16 cellular contexts compared by ENCODE assay signal in the genomic region with DNA sequence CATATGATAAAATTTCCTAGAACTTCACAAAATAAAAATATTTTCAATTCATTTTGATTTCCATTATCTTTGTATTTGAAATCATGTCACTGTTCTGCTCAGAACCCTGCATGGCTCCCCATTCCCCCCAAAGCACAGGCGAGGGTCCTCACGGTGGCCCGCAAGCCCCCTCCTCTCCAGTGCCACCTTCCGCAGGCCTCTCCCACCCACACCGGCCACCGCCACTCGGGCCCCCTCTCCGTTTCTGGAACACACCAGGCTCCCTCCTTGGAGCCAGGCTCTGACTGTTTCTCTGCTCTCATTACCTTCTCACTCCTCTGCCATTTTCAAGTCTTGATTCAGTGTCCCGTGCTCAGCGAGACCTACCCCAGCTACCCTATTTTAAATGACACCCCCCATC.
A peak's percentile ranks its signal among the peaks of the same experiment; 100 is the strongest.
DNase-seq lines count a peak whose midpoint lies in the region; ATAC-seq and TF ChIP-seq lines count a peak whose summit lies in the region.
"Had no signal": no experiment of that assay in that cellular context is flagged by ENCODE, and none has a peak within 500 bp of the region (broad histone marks: within the 10 kb centered on the region; RNA-seq: fewer than 3 reads in every experiment).

No MANE protein-coding gene starts in this region.

- CTCF ChIA-PET in PC-9 (lab: Charles Lee), result no interaction called here

- H3K4me2 ChIP-seq in PC-9, result no peak overlapping the region
- H3K4me2 ChIP-seq: BLaER1 had no signal

- no peaks in the 10 kb centered on the region for H3K9me2 ChIP-seq in PC-9 (ENCODE audit: insufficient read depth)

- ATAC-seq in sciatic nerve, result no peak
- ATAC-seq: CD8-positive, alpha-beta T cell; GM12878 had no signal

- no peaks in the 10 kb centered on the region for H3K4me1 ChIP-seq in PC-9 (replicated peaks; ENCODE audit: insufficient read depth)

- no peak overlapping the region for H3K27ac ChIP-seq in PC-9
- H3K27ac ChIP-seq: BLaER1, C4-2B, GM23248 had no signal

- H3F3A ChIP-seq in PC-9 (ENCODE audit: insufficient read depth, low read depth), result no peaks in the 10 kb centered on the region

- BruUV-seq in PC-9 (replicated peaks; lab: Mats Ljungman, UMichigan), result no TSS peak

- DNase-seq in H7 (peak; percentile 41), NB4 (ENCODE audit: low read depth) (no peak), sciatic nerve (ENCODE audit: low spot score) (peak; percentile 37), cerebellar cortex (ENCODE audit: low spot score) (no peak), PC-9 (no peak), COLO829 (ENCODE audit: low spot score) (no peak)
- DNase-seq: CD4-positive, CD25-positive, alpha-beta regulatory T cell; CD8-positive, alpha-beta T cell; DMS 273 treated with DMSO at 0.1 percent for 48 hours; DMS79; EL; GDM1; GM23248 had no signal

- H3K27me3 ChIP-seq in H7 (ENCODE audit: control insufficient read depth, insufficient read depth, low read length) (no peaks in the 10 kb centered on the region), PC-9 (ENCODE audit: insufficient read depth, low read depth) (no peaks in the 10 kb centered on the region)
- H3K27me3 ChIP-seq: BLaER1 had no signal

- TF ChIP-seq CTCF in NB4 (IDR thresholded peaks at IDR 0.05; ENCODE audit: low read depth, low read length) (no peak), PC-9 (conservative IDR thresholded peaks at IDR 0.05) (no peak)

- no peak for TF ChIP-seq POLR2A in NB4 (IDR thresholded peaks at IDR 0.05; ENCODE audit: extremely low read depth, insufficient read length)

- H2AFZ ChIP-seq in PC-9, result no peak overlapping the region
- H2AFZ ChIP-seq: GM23248 had no signal

- intact Hi-C loops in sciatic nerve (cut with DNase I), result no loop called here
- intact Hi-C loops in PC-9 (cut with micrococcal nuclease; ENCODE audit: unreplicated experiment), result no loop called here

- H3K4me3 ChIP-seq in H7 (ENCODE audit: insufficient read depth, low read depth, low read length), result no peak overlapping the region
- H3K4me3 ChIP-seq in NB4 (ENCODE audit: low read depth, low read length), result peak overlapping the region; percentile 80
- H3K4me3 ChIP-seq in PC-9, result no peak overlapping the region
- H3K4me3 ChIP-seq: BLaER1, GM12878, GM23248 had no signal

- POLR2A ChIA-PET in PC-9 (lab: Charles Lee; ENCODE audit: unreplicated experiment), result no interaction called here

- no peaks in the 10 kb centered on the region; the same call in 1 of the 2 replicates for H4K20me1 ChIP-seq in PC-9 (ENCODE audit: insufficient read depth)
- H4K20me1 ChIP-seq: BLaER1 had no signal

- no peaks in the 10 kb centered on the region for H3K79me2 ChIP-seq in PC-9 (ENCODE audit: low read depth)

- H3K9me3 ChIP-seq in PC-9 (ENCODE audit: insufficient read depth, low read depth), result no peaks in the 10 kb centered on the region
- H3K9me3 ChIP-seq: BLaER1 had no signal

- H3K36me3 ChIP-seq in H7 (replicated peaks; ENCODE audit: control insufficient read depth, insufficient read depth, low read length) (no peaks in the 10 kb centered on the region; the same call in 1 of the 2 replicates), PC-9 (ENCODE audit: low read depth) (peaks cover 7% of the 10 kb centered on the region; the same call in 1 of the 2 replicates)

Comparison
In these comparisons a context has a peak if more than half of its experiments do, and no peak if none do; other contexts are left out.
1. DNase-seq: peak in H7 (single experiment) and sciatic nerve (single experiment); none in NB4 (single experiment), cerebellar cortex (single experiment), PC-9 (0 of 2) and COLO829 (single experiment).